ENCODE assay signal across 23 cellular contexts in the genomic region with DNA sequence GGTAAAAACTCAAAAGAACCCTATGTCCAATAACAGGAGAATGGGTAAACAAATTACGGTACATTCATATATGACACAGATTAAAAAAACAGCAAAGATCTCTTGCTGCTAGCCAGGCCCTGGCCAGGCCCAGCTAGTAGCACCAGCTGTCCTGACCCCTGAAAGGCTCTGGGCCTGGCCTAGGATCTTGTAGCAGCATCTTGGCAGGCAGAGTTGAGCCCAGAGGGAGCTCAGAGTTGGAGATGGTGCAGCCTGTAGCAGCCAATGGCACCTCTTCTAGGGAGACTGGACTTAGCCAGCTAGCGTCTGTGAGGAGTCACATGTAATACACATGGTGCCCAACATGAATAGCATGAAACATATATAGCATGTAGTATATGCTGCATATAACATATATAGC.
"Had no signal": no experiment of that assay in that cellular context is flagged by ENCODE, and none has a peak within 500 bp of the region (broad histone marks: within the 10 kb centered on the region; RNA-seq: fewer than 3 reads in every experiment).

No MANE protein-coding gene starts in this region.

- H3K9me3 ChIP-seq: adrenal gland, SJSA1 had no signal

- H3K27ac ChIP-seq: adrenal gland, SJSA1 had no signal

- H3K27me3 ChIP-seq: adrenal gland, SJSA1 had no signal

- H3K4me1 ChIP-seq: adrenal gland, SJSA1 had no signal

- ATAC-seq: activated CD4-positive, CD25-positive, alpha-beta regulatory T cell treated with anti-CD3 and anti-CD28 coated beads, Interleukin-2, amount 50 U/mL, for 24 hours; activated CD8-positive, alpha-beta T cell treated with anti-CD3 and anti-CD28 coated beads for 36 hours; activated T-cell treated with anti-CD3 and anti-CD28 coated beads, Interleukin-2, amount 50 U/mL, for 4 hours; Panc1; SK-N-SH treated with all-trans-retinoic acid at 6 μM for 48 hours had no signal

- DNase-seq: activated CD4-positive, alpha-beta T cell treated with anti-CD3 and anti-CD28 coated beads for 4 hours; activated CD8-positive, alpha-beta T cell treated with anti-CD3 and anti-CD28 coated beads for 36 hours; activated naive CD4-positive, alpha-beta T cell treated with anti-CD3 and anti-CD28 coated beads, Interleukin-2, amount 50 U/mL, for 16 hours; activated naive CD8-positive, alpha-beta T cell treated with anti-CD3 and anti-CD28 coated beads, Interleukin-2, amount 10 ng/mL, durations not matched to agents 7 days and 5 days; activated T-cell treated with anti-CD3 and anti-CD28 coated beads, Interleukin-2, amount 50 U/mL, for 4 hours; adrenal gland; KG1; NCI-H1048; NCI-H1417; NCI-H1694; NCI-H2029; NCI-H345; NCI-H510A; NCI-H526 treated with DMSO at 0.1 percent for 48 hours; NCI-H82; OCI-M1; RPMI8226; SHP77; SW 1271 had no signal

- H3K4me3 ChIP-seq: adrenal gland, SJSA1 had no signal

- H3K36me3 ChIP-seq: adrenal gland, SJSA1 had no signal
